ENCODE assay signal across 8 cellular contexts in genomic region chr1:183622884-183623785, GRCh38. TPM values are rescaled to one million over a fixed set of nuclear protein-coding genes. Genes with fewer than 3 reads are reported as not detected.
A peak's percentile ranks its signal among the peaks of the same experiment; 100 is the strongest.
DNase-seq lines count a peak whose midpoint lies in the region; ATAC-seq and TF ChIP-seq lines count a peak whose summit lies in the region.

No MANE protein-coding gene starts in this region.

- TF ChIP-seq EP300 in gastroesophageal sphincter (IDR thresholded peaks at IDR 0.05), result no peak

- H3K4me1 ChIP-seq in NT2/D1 (ENCODE audit: insufficient read depth, insufficient read length) (no peaks in the 10 kb centered on the region), gastroesophageal sphincter (peaks cover 13 to 43% (median 18%) of the 10 kb centered on the region in 3 donors), parathyroid adenoma (peaks cover 6% of the 10 kb centered on the region)

- H3K9me3 ChIP-seq in NT2/D1 (ENCODE audit: insufficient read depth, low read length) (no peaks in the 10 kb centered on the region), gastroesophageal sphincter (no peaks in the 10 kb centered on the region), parathyroid adenoma (ENCODE audit: control insufficient read depth, low read length) (no peaks in the 10 kb centered on the region)

- H3K27ac ChIP-seq in gastroesophageal sphincter, result peak overlapping the region in 3 of 4 donors; percentile 20 to 67 (median 25)
- no peak overlapping the region for H3K27ac ChIP-seq in parathyroid adenoma

- H3K36me3 ChIP-seq in NT2/D1 (ENCODE audit: insufficient read depth, insufficient read length, low read length) (peaks cover 31% of the 10 kb centered on the region), gastroesophageal sphincter (peaks cover 0 to 42% of the 10 kb centered on the region in 2 donors), parathyroid adenoma (ENCODE audit: control insufficient read depth, insufficient read depth, low read length) (no peaks in the 10 kb centered on the region)

- TF ChIP-seq CTCF in gastroesophageal sphincter (IDR thresholded peaks at IDR 0.05) (peak in 3 of 4 experiments; percentile 27 to 62 (median 59)), parathyroid adenoma (IDR thresholded peaks at IDR 0.05) (peak; percentile 45)

- no peaks in the 10 kb centered on the region for H3K79me2 ChIP-seq in parathyroid adenoma

- no peak overlapping the region for H3K4me2 ChIP-seq in parathyroid adenoma (ENCODE audit: low read length)

- no peak for TF ChIP-seq POLR2A in gastroesophageal sphincter (IDR thresholded peaks at IDR 0.05)

- ATAC-seq in GM19463 (IDR thresholded peaks at IDR 0.05; ENCODE audit: unreplicated experiment) (peak; percentile 85), gastroesophageal sphincter (peak; percentile 83)

- DNase-seq in DMS 273 (lab: John Stamatoyannopoulos, UW; ENCODE audit: unreplicated experiment), result peak; percentile 84
- DNase-seq in HT-29 (ENCODE audit: low spot score), result peak; percentile 73
- peak; percentile 71 for DNase-seq in NT2/D1 (ENCODE audit: low read depth, low spot score)
- DNase-seq in activated effector memory CD4-positive, alpha-beta T cell treated with Interleukin-2 at 50 U/mL for 16 hours, result peak; percentile 15
- DNase-seq in NK-92 (lab: John Stamatoyannopoulos, UW; ENCODE audit: unreplicated experiment), result no peak

- H3K4me3 ChIP-seq in NT2/D1 (ENCODE audit: insufficient read length, low read depth) (no peak overlapping the region), gastroesophageal sphincter (no peak overlapping the region), parathyroid adenoma (ENCODE audit: low read depth, low read length) (no peak overlapping the region)

- H3K9ac ChIP-seq in NT2/D1 (ENCODE audit: insufficient read length, low read depth) (no peak overlapping the region), parathyroid adenoma (no peak overlapping the region)

- H2AFZ ChIP-seq in parathyroid adenoma, result no peak overlapping the region

- no peaks in the 10 kb centered on the region for H3K27me3 ChIP-seq in NT2/D1 (ENCODE audit: insufficient read depth, insufficient read length)
- H3K27me3 ChIP-seq in gastroesophageal sphincter, result no peaks in the 10 kb centered on the region
- no peaks in the 10 kb centered on the region for H3K27me3 ChIP-seq in parathyroid adenoma (ENCODE audit: control insufficient read depth, insufficient read depth, low read length)

- WGBS in gastroesophageal sphincter (ENCODE audit: low coverage in 1 of 2), 2 donors, result 45 to 58% methylated on average over 6 to 9 of the region's 10 CpGs

RNA-seq across cellular contexts. Expression of gene ARPC5, which starts 12.4 kb away (rescaled TPM):
- total RNA-seq in HT-29 (2014; rRNA removed; shearing (Covaris generic)), result 110 and 113 TPM in 2 replicates
- 100 to 1,000 TPM in 2 of 4 donors, 10 to 100 TPM in 2; 66.8 to 154 (median 87.5) TPM for total RNA-seq in gastroesophageal sphincter

RNA-seq across cellular contexts. Expression of gene APOBEC4, which starts 30.0 kb away (rescaled TPM):
- not detected in 2 replicates for total RNA-seq in HT-29 (2014; rRNA removed; shearing (Covaris generic))
- total RNA-seq in gastroesophageal sphincter, result not detected

RNA-seq across cellular contexts. Expression of gene NCF2, which starts 32.9 kb away (rescaled TPM):
- 0.34 and 1.6 TPM in 2 replicates for total RNA-seq in HT-29 (2014; rRNA removed; shearing (Covaris generic))
- total RNA-seq in gastroesophageal sphincter, result 10 to 100 TPM in 2 of 4 donors, 1 to 10 TPM in 2; 3.7 to 22.0 (median 13.8) TPM
